ENCODE assay signal across 1 cellular context in the genomic region with DNA sequence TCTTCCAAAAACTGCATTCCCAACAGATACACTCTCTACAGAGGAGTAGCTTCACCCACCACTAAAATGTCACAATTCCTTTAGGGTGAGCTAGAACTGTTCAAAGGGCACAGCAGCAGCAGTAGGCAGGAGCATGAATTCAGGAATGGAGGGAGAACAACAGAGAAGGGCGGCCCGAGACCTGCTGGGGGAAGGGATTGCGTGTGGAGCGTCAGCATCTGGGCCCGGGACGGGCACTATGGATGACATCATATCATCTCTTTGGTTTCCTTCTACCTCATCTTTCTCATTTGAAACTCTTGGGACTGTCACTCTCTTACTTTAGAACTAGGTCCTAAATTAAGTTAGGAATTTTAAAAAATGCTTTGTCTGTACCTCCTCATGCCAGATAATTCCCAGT.
TF ChIP-seq lines count a peak whose summit lies in the region.

No MANE protein-coding gene starts in this region.

TF ChIP-seq in GM23338, 12 proteins besides CTCF, POLR2A, EP300 and RAD21 (continued from another document):
- TF ChIP-seq, protein P1, sequence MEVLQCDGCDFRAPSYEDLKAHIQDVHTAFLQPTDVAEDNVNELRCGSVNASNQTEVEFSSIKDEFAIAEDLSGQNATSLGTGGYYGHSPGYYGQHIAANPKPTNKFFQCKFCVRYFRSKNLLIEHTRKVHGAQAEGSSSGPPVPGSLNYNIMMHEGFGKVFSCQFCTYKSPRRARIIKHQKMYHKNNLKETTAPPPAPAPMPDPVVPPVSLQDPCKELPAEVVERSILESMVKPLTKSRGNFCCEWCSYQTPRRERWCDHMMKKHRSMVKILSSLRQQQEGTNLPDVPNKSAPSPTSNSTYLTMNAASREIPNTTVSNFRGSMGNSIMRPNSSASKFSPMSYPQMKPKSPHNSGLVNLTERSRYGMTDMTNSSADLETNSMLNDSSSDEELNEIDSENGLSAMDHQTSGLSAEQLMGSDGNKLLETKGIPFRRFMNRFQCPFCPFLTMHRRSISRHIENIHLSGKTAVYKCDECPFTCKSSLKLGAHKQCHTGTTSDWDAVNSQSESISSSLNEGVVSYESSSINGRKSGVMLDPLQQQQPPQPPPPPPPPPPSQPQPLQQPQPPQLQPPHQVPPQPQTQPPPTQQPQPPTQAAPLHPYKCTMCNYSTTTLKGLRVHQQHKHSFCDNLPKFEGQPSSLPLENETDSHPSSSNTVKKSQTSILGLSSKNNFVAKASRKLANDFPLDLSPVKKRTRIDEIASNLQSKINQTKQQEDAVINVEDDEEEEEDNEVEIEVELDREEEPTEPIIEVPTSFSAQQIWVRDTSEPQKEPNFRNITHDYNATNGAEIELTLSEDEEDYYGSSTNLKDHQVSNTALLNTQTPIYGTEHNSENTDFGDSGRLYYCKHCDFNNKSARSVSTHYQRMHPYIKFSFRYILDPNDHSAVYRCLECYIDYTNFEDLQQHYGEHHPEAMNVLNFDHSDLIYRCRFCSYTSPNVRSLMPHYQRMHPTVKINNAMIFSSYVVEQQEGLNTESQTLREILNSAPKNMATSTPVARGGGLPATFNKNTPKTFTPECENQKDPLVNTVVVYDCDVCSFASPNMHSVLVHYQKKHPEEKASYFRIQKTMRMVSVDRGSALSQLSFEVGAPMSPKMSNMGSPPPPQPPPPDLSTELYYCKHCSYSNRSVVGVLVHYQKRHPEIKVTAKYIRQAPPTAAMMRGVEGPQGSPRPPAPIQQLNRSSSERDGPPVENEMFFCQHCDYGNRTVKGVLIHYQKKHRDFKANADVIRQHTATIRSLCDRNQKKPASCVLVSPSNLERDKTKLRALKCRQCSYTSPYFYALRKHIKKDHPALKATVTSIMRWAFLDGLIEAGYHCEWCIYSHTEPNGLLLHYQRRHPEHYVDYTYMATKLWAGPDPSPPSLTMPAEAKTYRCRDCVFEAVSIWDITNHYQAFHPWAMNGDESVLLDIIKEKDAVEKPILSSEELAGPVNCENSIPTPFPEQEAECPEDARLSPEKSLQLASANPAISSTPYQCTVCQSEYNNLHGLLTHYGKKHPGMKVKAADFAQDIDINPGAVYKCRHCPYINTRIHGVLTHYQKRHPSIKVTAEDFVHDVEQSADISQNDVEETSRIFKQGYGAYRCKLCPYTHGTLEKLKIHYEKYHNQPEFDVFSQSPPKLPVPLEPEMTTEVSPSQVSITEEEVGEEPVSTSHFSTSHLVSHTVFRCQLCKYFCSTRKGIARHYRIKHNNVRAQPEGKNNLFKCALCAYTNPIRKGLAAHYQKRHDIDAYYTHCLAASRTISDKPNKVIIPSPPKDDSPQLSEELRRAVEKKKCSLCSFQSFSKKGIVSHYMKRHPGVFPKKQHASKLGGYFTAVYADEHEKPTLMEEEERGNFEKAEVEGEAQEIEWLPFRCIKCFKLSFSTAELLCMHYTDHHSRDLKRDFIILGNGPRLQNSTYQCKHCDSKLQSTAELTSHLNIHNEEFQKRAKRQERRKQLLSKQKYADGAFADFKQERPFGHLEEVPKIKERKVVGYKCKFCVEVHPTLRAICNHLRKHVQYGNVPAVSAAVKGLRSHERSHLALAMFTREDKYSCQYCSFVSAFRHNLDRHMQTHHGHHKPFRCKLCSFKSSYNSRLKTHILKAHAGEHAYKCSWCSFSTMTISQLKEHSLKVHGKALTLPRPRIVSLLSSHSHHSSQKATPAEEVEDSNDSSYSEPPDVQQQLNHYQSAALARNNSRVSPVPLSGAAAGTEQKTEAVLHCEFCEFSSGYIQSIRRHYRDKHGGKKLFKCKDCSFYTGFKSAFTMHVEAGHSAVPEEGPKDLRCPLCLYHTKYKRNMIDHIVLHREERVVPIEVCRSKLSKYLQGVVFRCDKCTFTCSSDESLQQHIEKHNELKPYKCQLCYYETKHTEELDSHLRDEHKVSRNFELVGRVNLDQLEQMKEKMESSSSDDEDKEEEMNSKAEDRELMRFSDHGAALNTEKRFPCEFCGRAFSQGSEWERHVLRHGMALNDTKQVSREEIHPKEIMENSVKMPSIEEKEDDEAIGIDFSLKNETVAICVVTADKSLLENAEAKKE (CRISPR knock-in tag; IDR thresholded peaks at IDR 0.05): no peak
- TF ChIP-seq, protein P2, sequence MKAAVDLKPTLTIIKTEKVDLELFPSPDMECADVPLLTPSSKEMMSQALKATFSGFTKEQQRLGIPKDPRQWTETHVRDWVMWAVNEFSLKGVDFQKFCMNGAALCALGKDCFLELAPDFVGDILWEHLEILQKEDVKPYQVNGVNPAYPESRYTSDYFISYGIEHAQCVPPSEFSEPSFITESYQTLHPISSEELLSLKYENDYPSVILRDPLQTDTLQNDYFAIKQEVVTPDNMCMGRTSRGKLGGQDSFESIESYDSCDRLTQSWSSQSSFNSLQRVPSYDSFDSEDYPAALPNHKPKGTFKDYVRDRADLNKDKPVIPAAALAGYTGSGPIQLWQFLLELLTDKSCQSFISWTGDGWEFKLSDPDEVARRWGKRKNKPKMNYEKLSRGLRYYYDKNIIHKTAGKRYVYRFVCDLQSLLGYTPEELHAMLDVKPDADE (IDR thresholded peaks at IDR 0.05): no peak
- no peak for TF ChIP-seq EZH2phosphoT487 (IDR thresholded peaks at IDR 0.05; ENCODE audit: unreplicated experiment)
- no peak for TF ChIP-seq ZNF331 (CRISPR knock-in tag; IDR thresholded peaks at IDR 0.05; ENCODE audit: low read depth)
- TF ChIP-seq ZNF114 (CRISPR knock-in tag; IDR thresholded peaks at IDR 0.05): no peak
- no peak for TF ChIP-seq CREB1 (CRISPR knock-in tag; IDR thresholded peaks at IDR 0.05; ENCODE audit: low read depth)
- TF ChIP-seq STAT1 (IDR thresholded peaks at IDR 0.05; ENCODE audit: unreplicated experiment): no peak
- no peak for TF ChIP-seq REST (IDR thresholded peaks at IDR 0.05; ENCODE audit: unreplicated experiment)
- no peak for TF ChIP-seq JUNB (IDR thresholded peaks at IDR 0.05; ENCODE audit: unreplicated experiment)
- no peak for TF ChIP-seq EZH2 (IDR thresholded peaks at IDR 0.05; ENCODE audit: low read depth, unreplicated experiment)
